25 cellular contexts compared by ENCODE assay signal in the genomic region with DNA sequence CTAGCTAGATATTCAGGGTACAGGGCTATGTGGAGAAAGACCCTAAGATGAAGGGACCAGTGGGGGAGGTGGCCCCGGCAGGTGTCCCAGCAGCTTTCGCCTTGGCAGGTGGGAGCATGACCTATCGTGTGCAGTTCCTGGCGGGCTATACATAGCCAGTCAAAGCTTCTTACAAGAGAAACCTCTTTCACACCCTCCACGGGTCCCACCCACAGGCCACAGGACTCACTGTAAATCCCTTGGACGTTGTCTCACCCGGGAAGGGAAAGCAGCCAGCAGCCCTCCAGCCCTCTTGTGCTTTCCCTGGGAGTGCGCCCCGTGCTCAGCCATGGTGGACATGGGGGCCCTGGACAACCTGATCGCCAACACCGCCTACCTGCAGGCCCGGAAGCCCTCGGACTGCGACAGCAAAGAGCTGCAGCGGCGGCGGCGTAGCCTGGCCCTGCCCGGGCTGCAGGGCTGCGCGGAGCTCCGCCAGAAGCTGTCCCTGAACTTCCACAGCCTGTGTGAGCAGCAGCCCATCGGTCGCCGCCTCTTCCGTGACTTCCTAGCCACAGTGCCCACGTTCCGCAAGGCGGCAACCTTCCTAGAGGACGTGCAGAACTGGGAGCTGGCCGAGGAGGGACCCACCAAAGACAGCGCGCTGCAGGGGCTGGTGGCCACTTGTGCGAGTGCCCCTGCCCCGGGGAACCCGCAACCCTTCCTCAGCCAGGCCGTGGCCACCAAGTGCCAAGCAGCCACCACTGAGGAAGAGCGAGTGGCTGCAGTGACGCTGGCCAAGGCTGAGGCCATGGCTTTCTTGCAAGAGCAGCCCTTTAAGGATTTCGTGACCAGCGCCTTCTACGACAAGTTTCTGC. TPM values are rescaled to one million over a fixed set of nuclear protein-coding genes. Genes with fewer than 3 reads are reported as not detected.
DNase-seq lines count a peak whose midpoint lies in the region; ATAC-seq, FAIRE-seq and TF ChIP-seq lines count a peak whose summit lies in the region.
"Had no signal": no experiment of that assay in that cellular context is flagged by ENCODE, and none has a peak within 500 bp of the region (broad histone marks: within the 10 kb centered on the region; RNA-seq: fewer than 3 reads in every experiment).

No MANE protein-coding gene starts in this region.

- H2BK12ac ChIP-seq in H1 (ENCODE audit: low read depth, low read length), result no peak overlapping the region

- H3K36me3 ChIP-seq in GM23338 (ENCODE audit: insufficient read depth), result no peaks in the 10 kb centered on the region
- H3K36me3 ChIP-seq in H1 (ENCODE audit: control insufficient read depth in 2 of 4, insufficient read depth in 4 of 4, low read length in 3 of 4), result no peaks in the 10 kb centered on the region
- H3K36me3 ChIP-seq in naive thymus-derived CD4-positive, alpha-beta T cell (ENCODE audit: control insufficient read depth in 2 of 3, insufficient read depth in 3 of 3, low read length in 3 of 3), result no peaks in the 10 kb centered on the region
- H3K36me3 ChIP-seq: BLaER1 treated with 17β-estradiol and CSF1 and Interleukin-3, amounts not matched to agents 10 nM and 100 nM had no signal

- TF ChIP-seq RAD21 in H1 (IDR thresholded peaks at IDR 0.05 in 1 of 2, conservative IDR thresholded peaks at IDR 0.05 in 1 of 2; ENCODE audit: low read depth in 2 of 2, low read length in 2 of 2), result no peak

- H3K79me2 ChIP-seq in GM23338 (replicated peaks; ENCODE audit: insufficient read depth) (no peaks in the 10 kb centered on the region), H1 (ENCODE audit: control insufficient read depth in 1 of 2, insufficient read depth in 2 of 2, low read length in 2 of 2) (no peaks in the 10 kb centered on the region)

- H3K56ac ChIP-seq in H1 (replicated peaks; ENCODE audit: insufficient read length, low read depth, low read length), result no peak overlapping the region

- no peak for TF ChIP-seq POLR2A in H1 (IDR thresholded peaks at IDR 0.05; ENCODE audit: control extremely low read depth in 1 of 2, low read depth in 2 of 2, low read length in 2 of 2)

- no peaks in the 10 kb centered on the region for H3K36me3 Mint-ChIP-seq in GM23338 (ENCODE audit: low read depth)
- H3K36me3 Mint-ChIP-seq in naive thymus-derived CD4-positive, alpha-beta T cell, result peaks cover 0 to 6% (median 0%) of the 10 kb centered on the region in 5 donors
- no peaks in the 10 kb centered on the region for H3K36me3 Mint-ChIP-seq in T-helper 2 cell treated with Interferon-gamma antibody and Interleukin-4, amounts not matched to agents 5 μg/mL and 100 μg/mL, for 36 hours (ENCODE audit: low read depth)

- H2BK120ac ChIP-seq in H1 (replicated peaks; ENCODE audit: low read depth, low read length), result no peak overlapping the region

- H3K4ac ChIP-seq in H1 (replicated peaks; ENCODE audit: insufficient read length, low read depth, low read length), result no peak overlapping the region

- H4K20me1 ChIP-seq in GM23338 (replicated peaks; ENCODE audit: insufficient read depth) (no peaks in the 10 kb centered on the region), H1 (replicated peaks in 1 of 2; ENCODE audit: control insufficient read depth in 1 of 2, insufficient read depth in 2 of 2, low read length in 2 of 2) (peaks cover 0 to 1% of the 10 kb centered on the region in 2 experiments)
- H4K20me1 ChIP-seq: BLaER1 treated with 17β-estradiol and CSF1 and Interleukin-3, amounts not matched to agents 10 nM and 100 nM had no signal

- 92% methylated on average over 42 of the region's 42 CpGs; no CpG with 5 or more reads in 1 of the 2 experiments for WGBS in H1 (ENCODE audit: extremely low coverage in 1 of 2, insufficient coverage in 1 of 2, insufficient read length in 1 of 2, insufficient replicate concordance in 2 of 2, low coverage in 1 of 2, low lambda C conversion rate in 2 of 2, missing lambda C conversion rate in 1 of 2), 2 experiments

- no peak overlapping the region for H2BK5ac ChIP-seq in H1 (ENCODE audit: low read depth, low read length)

- H4K8ac ChIP-seq in H1 (ENCODE audit: extremely low read depth, insufficient read depth, low read length), result peak overlapping the region; percentile 68

- H3K9me3 ChIP-seq in H1 (ENCODE audit: insufficient read depth in 2 of 2, low read depth in 1 of 2, low read length in 1 of 2), result no peaks in the 10 kb centered on the region
- no peaks in the 10 kb centered on the region for H3K9me3 ChIP-seq in naive thymus-derived CD4-positive, alpha-beta T cell (ENCODE audit: control insufficient read depth in 2 of 3, low read length in 3 of 3)

- intact Hi-C loops in naive thymus-derived CD4-positive, alpha-beta T cell (cut with micrococcal nuclease), result no loop called here
- intact Hi-C loops in sciatic nerve (cut with DNase I), result no loop called here

- no peak for FAIRE-seq in H1 (lab: Jason Lieb, UNC)
- FAIRE-seq: GM12878 had no signal

- H3K27ac Mint-ChIP-seq in GM23338, result no peak overlapping the region
- H3K27ac Mint-ChIP-seq in naive thymus-derived CD4-positive, alpha-beta T cell, result no peak overlapping the region
- no peak overlapping the region for H3K27ac Mint-ChIP-seq in T-helper 2 cell treated with Interferon-gamma antibody and Interleukin-4, amounts not matched to agents 5 μg/mL and 100 μg/mL, for 36 hours
- H3K27ac Mint-ChIP-seq: B cell; CD8-positive, alpha-beta memory T cell; H9 had no signal

- H3K23me2 ChIP-seq in H1 (ENCODE audit: low read depth, low read length), result no peaks in the 10 kb centered on the region

- no peaks in the 10 kb centered on the region for H3F3A ChIP-seq in GM23338 (replicated peaks; ENCODE audit: low read depth)

- H3K4me1 Mint-ChIP-seq in GM23338, result no peaks in the 10 kb centered on the region
- H3K4me1 Mint-ChIP-seq in naive thymus-derived CD4-positive, alpha-beta T cell, result peaks cover 0 to 9% (median 0%) of the 10 kb centered on the region in 7 donors
- peaks cover 4% of the 10 kb centered on the region for H3K4me1 Mint-ChIP-seq in T-helper 2 cell treated with Interferon-gamma antibody and Interleukin-4, amounts not matched to agents 5 μg/mL and 100 μg/mL, for 36 hours (ENCODE audit: low read depth)
- H3K4me1 Mint-ChIP-seq: B cell; CD4-positive, CD25-positive, alpha-beta regulatory T cell; CD8-positive, alpha-beta memory T cell had no signal

- no peak overlapping the region for H3K9ac ChIP-seq in H1 (replicated peaks in 1 of 4; ENCODE audit: extremely low read depth in 1 of 4, low read depth in 3 of 4, low read length in 3 of 4)
- H3K9ac ChIP-seq: BLaER1 treated with 17β-estradiol and CSF1 and Interleukin-3, amounts not matched to agents 10 nM and 100 nM had no signal

- H3K4me3 Mint-ChIP-seq in GM23338, result no peak overlapping the region
- H3K4me3 Mint-ChIP-seq in naive thymus-derived CD4-positive, alpha-beta T cell, result no peak overlapping the region
- H3K4me3 Mint-ChIP-seq in T-helper 2 cell treated with Interferon-gamma antibody and Interleukin-4, amounts not matched to agents 5 μg/mL and 100 μg/mL, for 36 hours, result no peak overlapping the region
- H3K4me3 Mint-ChIP-seq: B cell; CD4-positive, CD25-positive, alpha-beta regulatory T cell; CD8-positive, alpha-beta memory T cell; H9 had no signal

- CTCF ChIA-PET in H1 (lab: Charles Lee; ENCODE audit: partially characterized antibody), result interaction anchor here (0.5 to 1.6 kb wide), 8 partner anchors 8 to 136 kb away, joined by 3 to 4 read pairs (median 3); a partner anchor contains a TSS
- CTCF ChIA-PET in naive thymus-derived CD4-positive, alpha-beta T cell (lab: Charles Lee), result no interaction called here

- 0 out of 3 replicates have a peak, but pooled peaks cover 2% of the 10 kb centered on the region for H3K9me3 Mint-ChIP-seq in GM23338
- peaks cover 0 to 3% (median 0%) of the 10 kb centered on the region in 11 donors for H3K9me3 Mint-ChIP-seq in naive thymus-derived CD4-positive, alpha-beta T cell
- H3K9me3 Mint-ChIP-seq in T-helper 2 cell treated with Interferon-gamma antibody and Interleukin-4, amounts not matched to agents 5 μg/mL and 100 μg/mL, for 36 hours, result no peaks in the 10 kb centered on the region
- H3K9me3 Mint-ChIP-seq: CD8-positive, alpha-beta memory T cell had no signal

- peaks cover 10% of the 10 kb centered on the region for H3K27me3 Mint-ChIP-seq in GM23338 (ENCODE audit: insufficient read depth, low read depth, poor library complexity)
- H3K27me3 Mint-ChIP-seq in naive thymus-derived CD4-positive, alpha-beta T cell, result peaks cover 0 to 7% (median 0%) of the 10 kb centered on the region in 5 donors
- H3K27me3 Mint-ChIP-seq in T-helper 2 cell treated with Interferon-gamma antibody and Interleukin-4, amounts not matched to agents 5 μg/mL and 100 μg/mL, for 36 hours (ENCODE audit: low read depth), result no peaks in the 10 kb centered on the region
- H3K27me3 Mint-ChIP-seq: B cell had no signal

- ATAC-seq in GM23338, result peak; percentile 29
- peak; percentile 12 for ATAC-seq in naive thymus-derived CD4-positive, alpha-beta T cell
- peak; percentile 17 for ATAC-seq in sciatic nerve
- ATAC-seq in HG02798 (IDR thresholded peaks at IDR 0.05; ENCODE audit: poor library complexity, unreplicated experiment), result no peak
- ATAC-seq: GM12878 had no signal

- no peak overlapping the region for H4K5ac ChIP-seq in H1 (ENCODE audit: insufficient read length, low read depth, low read length)

- no peak overlapping the region for H2AK5ac ChIP-seq in H1 (ENCODE audit: low read depth, low read length)

- H3K27me3 ChIP-seq in GM23338 (ENCODE audit: insufficient read depth) (no peaks in the 10 kb centered on the region), H1 (replicated peaks in 1 of 4; ENCODE audit: control insufficient read depth in 3 of 4, extremely low read depth in 1 of 4, insufficient read depth in 3 of 4, low read length in 3 of 4) (no peaks in the 10 kb centered on the region)
- H3K27me3 ChIP-seq in naive thymus-derived CD4-positive, alpha-beta T cell (ENCODE audit: control insufficient read depth in 2 of 2, insufficient read depth in 2 of 2, low read length in 2 of 2), result no peaks in the 10 kb centered on the region
- H3K27me3 ChIP-seq: BLaER1 treated with 17β-estradiol and CSF1 and Interleukin-3, amounts not matched to agents 10 nM and 100 nM had no signal

- no peaks in the 10 kb centered on the region for H3K79me1 ChIP-seq in H1 (ENCODE audit: low read depth, low read length)

- no peak overlapping the region for H3K18ac ChIP-seq in H1 (ENCODE audit: extremely low read depth, low read length)

- H2AFZ ChIP-seq in GM23338 (peak overlapping the region; percentile 69), H1 (ENCODE audit: low read length) (no peak overlapping the region)

- no peak overlapping the region for H3K4me2 ChIP-seq in GM23338
- H3K4me2 ChIP-seq in H1 (ENCODE audit: insufficient read depth in 1 of 2, low read depth in 2 of 2, low read length in 2 of 2), result no peak overlapping the region

- H3K9me2 ChIP-seq in GM23338 (ENCODE audit: insufficient read depth), result no peaks in the 10 kb centered on the region

- no peak overlapping the region for H2BK15ac ChIP-seq in H1 (ENCODE audit: low read length)

- H4K91ac ChIP-seq in H1 (replicated peaks; ENCODE audit: insufficient read length, low read length), result no peak overlapping the region

- H3K4me1 ChIP-seq in GM23338 (ENCODE audit: insufficient read depth), result no peaks in the 10 kb centered on the region
- no peaks in the 10 kb centered on the region for H3K4me1 ChIP-seq in H1 (replicated peaks in 1 of 4; ENCODE audit: control insufficient read depth in 3 of 4, insufficient read depth in 4 of 4, low read length in 3 of 4)
- no peaks in the 10 kb centered on the region for H3K4me1 ChIP-seq in naive thymus-derived CD4-positive, alpha-beta T cell (ENCODE audit: control insufficient read depth in 2 of 2, insufficient read depth in 2 of 2, low read length in 2 of 2)

- H3K4me3 ChIP-seq in GM23338 (no peak overlapping the region), H1 (ENCODE audit: extremely low read depth in 1 of 4, insufficient read depth in 2 of 4, low read depth in 3 of 4, low read length in 4 of 4) (no peak overlapping the region)
- no peak overlapping the region for H3K4me3 ChIP-seq in naive thymus-derived CD4-positive, alpha-beta T cell (ENCODE audit: low read length)
- H3K4me3 ChIP-seq: BLaER1 treated with 17β-estradiol and CSF1 and Interleukin-3, amounts not matched to agents 10 nM and 100 nM; GM12878 had no signal

- no peak overlapping the region for H2BK20ac ChIP-seq in H1 (ENCODE audit: low read length)

- POLR2A ChIA-PET in H1 (lab: Charles Lee; ENCODE audit: partially characterized antibody), result interaction anchor here (0.8 kb wide), 2 partner anchors 10 to 19 kb away, joined by 3 read pairs; no protein-coding TSS in a partner anchor
- POLR2A ChIA-PET in naive thymus-derived CD4-positive, alpha-beta T cell (lab: Charles Lee), result no interaction called here

- H3K23ac ChIP-seq in H1 (ENCODE audit: insufficient read length), result no peak overlapping the region

- no peak for TF ChIP-seq EP300 in H1 (IDR thresholded peaks at IDR 0.05; ENCODE audit: borderline replicate concordance in 1 of 2, low read depth in 2 of 2, low read length in 2 of 2)

- TF ChIP-seq CTCF in GM23338 (conservative IDR thresholded peaks at IDR 0.05; ENCODE audit: low read depth in 2 of 2) (no peak), H1 (IDR thresholded peaks at IDR 0.05; ENCODE audit: control extremely low read depth in 1 of 3, insufficient read depth in 1 of 3, low read depth in 1 of 3, low read length in 3 of 3) (no peak)

- H3K14ac ChIP-seq in H1 (ENCODE audit: insufficient read length), result no peak overlapping the region

- no peak for DNase-seq in GM23338 (ENCODE audit: low spot score)
- no peak for DNase-seq in H1 (ENCODE audit: low read depth in 1 of 2, low spot score in 2 of 2)
- no peak for DNase-seq in naive thymus-derived CD4-positive, alpha-beta T cell
- no peak for DNase-seq in sciatic nerve (ENCODE audit: low spot score)
- no peak for DNase-seq in C1 segment of cervical spinal cord (lab: John Stamatoyannopoulos, UW)
- no peak for DNase-seq in NCI-H146 treated with DMSO at 0.1 percent for 48 hours (lab: John Stamatoyannopoulos, UW; ENCODE audit: unreplicated experiment)
- DNase-seq in T-helper 2 cell treated with Interferon-gamma antibody and Interleukin-4, amounts not matched to agents 5 μg/mL and 100 μg/mL, for 36 hours (ENCODE audit: low spot score), result no peak
- DNase-seq: 8988T; CD4-positive, CD25-positive, alpha-beta regulatory T cell; CD8-positive, alpha-beta memory T cell; COR-L47; DMS 273 treated with DMSO at 0.1 percent for 48 hours; DMS53; DND-41; EL; GOT3; H9 had no signal

- no peak overlapping the region for H3K27ac ChIP-seq in GM23338 (ENCODE audit: low read depth)
- H3K27ac ChIP-seq in H1 (ENCODE audit: low read depth, low read length), result no peak overlapping the region
- no peak overlapping the region for H3K27ac ChIP-seq in naive thymus-derived CD4-positive, alpha-beta T cell (ENCODE audit: low read depth, low read length)
- H3K27ac ChIP-seq: BLaER1 treated with 17β-estradiol and CSF1 and Interleukin-3, amounts not matched to agents 10 nM and 100 nM had no signal

RNA-seq across cellular contexts. Expression of a gene that starts 15.0 kb away (rescaled TPM):
- total RNA-seq in GM23338 (2014; rRNA removed; shearing (Covaris generic)), result not detected in 2 replicates
- polyA plus RNA-seq in GM23338 (2016; fragmentation: Nextera tagmentation; extraction: Ambion mirVana) (not detected in 2 replicates), H1 (2011; rRNA removed) (not detected in 2 replicates)
- total RNA-seq in H1 (2021; fragmentation: NEBNext Ultra II Directional; extraction: Animal tissue kit (Norgen Biotek cat#: 25700)), result not detected in 2 replicates
- not detected for polyA plus RNA-seq in H1 (2011; cell fraction: cytosol; rRNA removed)
- polyA plus RNA-seq in H1 (2011; cell fraction: nucleus; rRNA removed), result not detected
- not detected in 4 replicates for polyA plus RNA-seq in H1 (2012, experiment 1 of 2)
- not detected for polyA plus RNA-seq in H1 (2012, experiment 2 of 2)
- not detected for polyA plus RNA-seq in H1 (2013, experiment 1 of 2)
- polyA plus RNA-seq in H1 (2013, experiment 2 of 2), result 0.02 TPM
- not detected in 2 replicates for polyA minus RNA-seq in H1 (2011; rRNA and poly(A)+ RNA removed)
- not detected for polyA minus RNA-seq in H1 (2011; cell fraction: cytosol; rRNA and poly(A)+ RNA removed)
- not detected for polyA minus RNA-seq in H1 (2011; cell fraction: nucleus; rRNA and poly(A)+ RNA removed)
- under 1 TPM; 0.13 to 0.27 (median 0.15) TPM for total RNA-seq in naive thymus-derived CD4-positive, alpha-beta T cell
- polyA plus RNA-seq in naive thymus-derived CD4-positive, alpha-beta T cell, result not detected
- total RNA-seq in sciatic nerve, result not detected
- total RNA-seq: A673; B cell; CD4-positive, CD25-positive, alpha-beta regulatory T cell; CD8-positive, alpha-beta memory T cell; G401; GM12878; H9; HT-29 had no signal
- polyA plus RNA-seq: AG04450; CD8-positive, alpha-beta memory T cell; GM12878 had no signal

RNA-seq across cellular contexts. Expression of a gene that starts 40.1 kb away (rescaled TPM):
- 156 and 173 TPM in 2 replicates for total RNA-seq in GM23338 (2014; rRNA removed; shearing (Covaris generic))
- polyA plus RNA-seq in GM23338 (2016; fragmentation: Nextera tagmentation; extraction: Ambion mirVana) (254 and 256 TPM in 2 replicates), H1 (2011; rRNA removed) (59.5 and 78.4 TPM in 2 replicates)
- 108 and 113 TPM in 2 replicates for total RNA-seq in H1 (2021; fragmentation: NEBNext Ultra II Directional; extraction: Animal tissue kit (Norgen Biotek cat#: 25700))
- 107 TPM for polyA plus RNA-seq in H1 (2011; cell fraction: cytosol; rRNA removed)
- 17.3 TPM for polyA plus RNA-seq in H1 (2011; cell fraction: nucleus; rRNA removed)
- 85.1 to 135 TPM (median 91.4 TPM) in 4 replicates for polyA plus RNA-seq in H1 (2012, experiment 1 of 2)
- polyA plus RNA-seq in H1 (2012, experiment 2 of 2), result 90.6 TPM
- polyA plus RNA-seq in H1 (2013, experiment 1 of 2), result 105 TPM
- 107 TPM for polyA plus RNA-seq in H1 (2013, experiment 2 of 2)
- polyA minus RNA-seq in H1 (2011; rRNA and poly(A)+ RNA removed), result 25.4 and 26.4 TPM in 2 replicates
- 31.1 TPM for polyA minus RNA-seq in H1 (2011; cell fraction: cytosol; rRNA and poly(A)+ RNA removed)
- polyA minus RNA-seq in H1 (2011; cell fraction: nucleus; rRNA and poly(A)+ RNA removed), result 15.2 TPM
- 10 to 100 TPM; 45.6 to 63.2 (median 57.3) TPM for total RNA-seq in naive thymus-derived CD4-positive, alpha-beta T cell
- polyA plus RNA-seq in naive thymus-derived CD4-positive, alpha-beta T cell, result 100 to 1,000 TPM; 123 to 132 TPM
- 62.8 TPM for total RNA-seq in sciatic nerve
